8 cellular contexts compared by ENCODE assay signal in genomic region chr4:51844157-51845054, GRCh38. TPM values are rescaled to one million over a fixed set of nuclear protein-coding genes. Genes with fewer than 3 reads are reported as not detected.
A peak's percentile ranks its signal among the peaks of the same experiment; 100 is the strongest.
DNase-seq lines count a peak whose midpoint lies in the region; ATAC-seq and TF ChIP-seq lines count a peak whose summit lies in the region.

No MANE protein-coding gene starts in this region.

- H3K4me1 ChIP-seq in BLaER1 treated with 17β-estradiol and CSF1 and Interleukin-3, amounts not matched to agents 10 nM and 100 nM: peaks cover 8 to 19% (median 12%) of the 10 kb centered on the region in 10 experiments
- peaks cover 3 to 18% (median 11%) of the 10 kb centered on the region in 4 donors for H3K4me1 ChIP-seq in liver (ENCODE audit: control insufficient read depth in 4 of 4, insufficient read depth in 4 of 4, low read length in 3 of 4)

- peaks cover 15 to 45% (median 28%) of the 10 kb centered on the region in 11 experiments; a peak in 20 of 22 replicates for H4K20me1 ChIP-seq in BLaER1 treated with 17β-estradiol and CSF1 and Interleukin-3, amounts not matched to agents 10 nM and 100 nM

- no peaks in the 10 kb centered on the region for H3K27me3 ChIP-seq in BLaER1 treated with 17β-estradiol and CSF1 and Interleukin-3, amounts not matched to agents 10 nM and 100 nM
- H3K27me3 ChIP-seq in liver (ENCODE audit: control insufficient read depth in 4 of 4, insufficient read depth in 4 of 4, low read length in 3 of 4): no peaks in the 10 kb centered on the region

- peak; percentile 11 to 27 for TF ChIP-seq RAD21 in liver (IDR thresholded peaks at IDR 0.05)

- DNase-seq in NCI-H526 (lab: John Stamatoyannopoulos, UW) (peak; percentile 88 to 97), dermis microvascular lymphatic vessel endothelial cell (ENCODE audit: low read depth in 2 of 2) (peak; percentile 83 to 92)
- peak; percentile 51 to 76 for DNase-seq in activated CD4-positive, alpha-beta T cell treated with anti-CD3 and anti-CD28 coated beads, Interleukin-2, amount 50 U/mL, for 24 hours (ENCODE audit: low read depth in 1 of 2, low spot score in 1 of 2)
- peak; percentile 84 for DNase-seq in stimulated activated CD4-positive, alpha-beta T cell treated with anti-CD3 and anti-CD28 coated beads, Interleukin-4, amount 100 ng/mL, for 24 hours

- under 1% methylated on average over 71 of the region's 71 CpGs for WGBS in liver

- peak overlapping the region; percentile 70 to 88 (median 84) for H3K4me3 ChIP-seq in BLaER1 treated with 17β-estradiol and CSF1 and Interleukin-3, amounts not matched to agents 10 nM and 100 nM
- peak overlapping the region; percentile 83 to 85 (median 84) for H3K4me3 ChIP-seq in liver (ENCODE audit: low read depth in 1 of 3, low read length in 3 of 3)

- H3K9me3 ChIP-seq in BLaER1 treated with 17β-estradiol and CSF1 and Interleukin-3, amounts not matched to agents 10 nM and 100 nM (replicated peaks in 1 of 11): no peaks in the 10 kb centered on the region
- H3K9me3 ChIP-seq in liver (ENCODE audit: control insufficient read depth in 4 of 4, low read length in 3 of 4): no peaks in the 10 kb centered on the region

- H3K27ac ChIP-seq in BLaER1 treated with 17β-estradiol and CSF1 and Interleukin-3, amounts not matched to agents 10 nM and 100 nM: peak overlapping the region; percentile 59 to 86 (median 78)
- peak overlapping the region; percentile 89 to 97 for H3K27ac ChIP-seq in liver (ENCODE audit: low read depth in 1 of 2, low read length in 2 of 2)

- peak; percentile 31 for ATAC-seq in GM19328 (IDR thresholded peaks at IDR 0.05; ENCODE audit: unreplicated experiment)
- peak; percentile 31 for ATAC-seq in HG03469 (IDR thresholded peaks at IDR 0.05; ENCODE audit: unreplicated experiment)

- peak overlapping the region; percentile 75 to 88 (median 82) for H3K9ac ChIP-seq in BLaER1 treated with 17β-estradiol and CSF1 and Interleukin-3, amounts not matched to agents 10 nM and 100 nM
- H3K9ac ChIP-seq in liver (ENCODE audit: low read depth in 1 of 2, low read length in 2 of 2): peak overlapping the region; percentile 71 to 80

- peaks cover 5 to 27% (median 13%) of the 10 kb centered on the region in 11 experiments; a peak in 13 of 22 replicates for H3K36me3 ChIP-seq in BLaER1 treated with 17β-estradiol and CSF1 and Interleukin-3, amounts not matched to agents 10 nM and 100 nM
- peaks cover 0 to 2% (median 0%) of the 10 kb centered on the region in 4 donors for H3K36me3 ChIP-seq in liver (ENCODE audit: control insufficient read depth in 4 of 4, insufficient read depth in 3 of 4, low read depth in 1 of 4, low read length in 3 of 4)

- no peak for TF ChIP-seq CTCF in liver (IDR thresholded peaks at IDR 0.05; ENCODE audit: low read depth, low read length, missing input control)

- H3K4me2 ChIP-seq in BLaER1 treated with 17β-estradiol and CSF1 and Interleukin-3, amounts not matched to agents 10 nM and 100 nM: peak overlapping the region; percentile 82 to 97 (median 89)

TF ChIP-seq in liver, 16 proteins besides CTCF, POLR2A, EP300 and RAD21:
- TF ChIP-seq RXRA (IDR thresholded peaks at IDR 0.05): peak in 1 of 2 donors; percentile 8
- no peak for TF ChIP-seq REST (IDR thresholded peaks at IDR 0.05)
- TF ChIP-seq HNF4G (IDR thresholded peaks at IDR 0.05): no peak
- TF ChIP-seq TAF1 (conservative IDR thresholded peaks at IDR 0.05): no peak
- peak; percentile 81 for TF ChIP-seq YY1 (IDR thresholded peaks at IDR 0.05)
- peak in 1 of 2 donors; percentile 65 for TF ChIP-seq GABPA (IDR thresholded peaks at IDR 0.05 in 1 of 2, conservative IDR thresholded peaks at IDR 0.05 in 1 of 2)
- peak; percentile 98 for TF ChIP-seq MAX (IDR thresholded peaks at IDR 0.05)
- peak; percentile 19 to 38 for TF ChIP-seq HNF4A (conservative IDR thresholded peaks at IDR 0.05)
- TF ChIP-seq, protein P1, sequence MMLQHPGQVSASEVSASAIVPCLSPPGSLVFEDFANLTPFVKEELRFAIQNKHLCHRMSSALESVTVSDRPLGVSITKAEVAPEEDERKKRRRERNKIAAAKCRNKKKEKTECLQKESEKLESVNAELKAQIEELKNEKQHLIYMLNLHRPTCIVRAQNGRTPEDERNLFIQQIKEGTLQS (IDR thresholded peaks at IDR 0.05): no peak
- TF ChIP-seq FOXA1 (IDR thresholded peaks at IDR 0.05): no peak
- peak; percentile 30 for TF ChIP-seq SP1 (IDR thresholded peaks at IDR 0.05)

RNA-seq across cellular contexts. Expression of gene DCUN1D4, which starts 1.5 kb away (rescaled TPM):
- total RNA-seq in dermis microvascular lymphatic vessel endothelial cell (21.4 and 31.2 TPM in 2 replicates), liver (10 to 100 TPM; 27.7 to 33.9 TPM)
- polyA plus RNA-seq in liver: 10 to 100 TPM; 15.2 to 15.8 TPM

Comparison
In these comparisons a context has a peak if more than half of its experiments do, and no peak if none do; other contexts are left out.
1. Peak in every context shown above with its lines: DNase-seq, ATAC-seq, H3K4me3 ChIP-seq and H3K27ac ChIP-seq.